ENCODE assay signal across 12 cellular contexts in the genomic region with DNA sequence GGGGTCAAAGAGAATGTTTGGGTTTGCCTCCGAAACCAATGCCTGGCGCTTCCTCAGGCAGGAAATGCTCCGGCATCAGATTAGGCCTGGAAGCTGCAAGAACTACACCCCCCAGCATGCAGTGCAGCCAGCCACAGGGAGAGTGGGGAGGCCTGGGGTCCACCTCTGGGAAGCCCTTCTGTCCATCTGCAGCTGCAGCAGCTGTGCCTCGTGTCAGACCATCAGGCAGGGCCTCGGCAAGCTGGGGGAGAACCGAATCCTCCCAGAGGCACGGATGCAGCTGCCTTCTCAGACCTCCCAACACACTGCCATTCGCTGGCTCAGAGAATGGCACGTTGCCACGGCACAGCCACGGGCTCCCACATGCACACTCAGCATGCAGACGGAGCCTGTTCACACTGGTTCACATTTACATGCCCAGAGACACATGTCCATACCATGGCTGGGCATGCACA. TPM values are rescaled to one million over a fixed set of nuclear protein-coding genes. Genes with fewer than 3 reads are reported as not detected.
A peak's percentile ranks its signal among the peaks of the same experiment; 100 is the strongest.
DNase-seq lines count a peak whose midpoint lies in the region; ATAC-seq, FAIRE-seq and TF ChIP-seq lines count a peak whose summit lies in the region.
"Had no signal": no experiment of that assay in that cellular context is flagged by ENCODE, and none has a peak within 500 bp of the region (broad histone marks: within the 10 kb centered on the region; RNA-seq: fewer than 3 reads in every experiment).

No MANE protein-coding gene starts in this region.

- intact Hi-C loops in ovary (cut with DNase I), result loop anchor here in 3 of 4 donors (5.0 kb wide), 1 partner anchor 56 kb away; the partner anchor contains the start of gene NECTIN1 (in 3 of the 3)

- no peaks in the 10 kb centered on the region for H3K36me3 ChIP-seq in ovary
- H3K36me3 ChIP-seq: SJSA1 had no signal

- TF ChIP-seq CTCF in ovary (IDR thresholded peaks at IDR 0.05), result no peak

- ATAC-seq in HG02981 (IDR thresholded peaks at IDR 0.05; ENCODE audit: unreplicated experiment), result no peak
- ATAC-seq: activated naive CD8-positive, alpha-beta T cell treated with anti-CD3 and anti-CD28 coated beads, Interleukin-2, amount 50 U/mL, for 24 hours had no signal

- H3K4me3 ChIP-seq in ovary, result no peak overlapping the region
- H3K4me3 ChIP-seq: SJSA1 had no signal

- H3K9me3 ChIP-seq in ovary, result no peaks in the 10 kb centered on the region
- H3K9me3 ChIP-seq: Caco-2, SJSA1 had no signal

- 0 to 11% (median 3%) methylated on average over 12 of the region's 12 CpGs for WGBS in ovary, 3 donors

- no peak for TF ChIP-seq POLR2A in ovary (IDR thresholded peaks at IDR 0.05)

- peaks cover 9% of the 10 kb centered on the region for H3K4me1 ChIP-seq in ovary (ENCODE audit: insufficient read depth)

- H3K27ac ChIP-seq in angular gyrus (ENCODE audit: low read depth, low read length), result peak overlapping the region; percentile 89
- no peak overlapping the region for H3K27ac ChIP-seq in ovary
- H3K27ac ChIP-seq: SJSA1 had no signal

- no peak for FAIRE-seq in RCC 7860 (lab: Jason Lieb, UNC)

- H3K27me3 ChIP-seq in ovary, result no peaks in the 10 kb centered on the region
- H3K27me3 ChIP-seq: SJSA1 had no signal

- DNase-seq in EH (ENCODE audit: low read depth), result peak; percentile 24
- DNase-seq in globus pallidus (ENCODE audit: low spot score), result peak; percentile 92
- DNase-seq in ovary, result peak; percentile 36 to 71 (median 60)
- no peak for DNase-seq in NCI-H1930 (lab: John Stamatoyannopoulos, UW)
- DNase-seq in iPS-NIHi11 (ENCODE audit: low spot score), result no peak
- no peak for DNase-seq in RCC 7860 (ENCODE audit: low spot score)
- DNase-seq: activated CD4-positive, alpha-beta memory T cell treated with anti-CD3 and anti-CD28 coated beads for 36 hours; activated naive CD8-positive, alpha-beta T cell treated with anti-CD3 and anti-CD28 coated beads, Interleukin-2, amount 50 U/mL, for 24 hours; Caco-2 had no signal

- no peak for TF ChIP-seq EP300 in ovary (IDR thresholded peaks at IDR 0.05)

RNA-seq across cellular contexts. Expression of gene NECTIN1, which starts 57.4 kb away (rescaled TPM):
- 10 to 100 TPM in 1 of 7 donors, 1 to 10 TPM in 6; 1.5 to 12.1 (median 6.3) TPM for total RNA-seq in ovary
- 1 to 10 TPM; 3.8 to 4.2 TPM for polyA plus RNA-seq in ovary

Comparison
In these comparisons a context has a peak if more than half of its experiments do, and no peak if none do; other contexts are left out.
1. DNase-seq: peak in EH (single experiment), globus pallidus (single experiment) and ovary (5 of 5); none in NCI-H1930 (0 of 2), iPS-NIHi11 (single experiment) and RCC 7860 (single experiment).